ENCODE assay signal across 3 cellular contexts in the genomic region with DNA sequence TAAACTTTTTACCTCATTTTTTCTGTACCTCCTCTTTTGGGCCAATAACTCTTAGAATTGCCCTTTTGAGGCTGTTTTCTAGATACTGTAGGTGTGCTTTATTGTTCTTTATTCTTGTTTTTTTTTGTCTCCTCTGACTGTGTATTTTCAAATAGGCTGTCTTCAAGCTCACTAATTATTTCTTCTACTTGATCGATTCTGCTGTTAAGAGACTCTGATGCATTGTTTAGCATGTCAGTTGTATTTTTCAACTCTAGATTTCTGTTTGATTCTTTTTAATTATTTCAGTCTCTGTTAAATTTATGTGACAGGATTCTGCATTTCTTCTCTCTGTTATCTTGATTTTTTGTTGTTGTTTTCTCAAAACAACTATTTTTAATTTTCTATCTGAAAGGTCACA.
TF ChIP-seq lines count a peak whose summit lies in the region.

No MANE protein-coding gene starts in this region.

TF ChIP-seq in SK-N-SH treated with all-trans-retinoic acid at 6 μM for 48 hours, 23 proteins besides CTCF, POLR2A, EP300 and RAD21 (continued from another document):
- TF ChIP-seq, protein P1, sequence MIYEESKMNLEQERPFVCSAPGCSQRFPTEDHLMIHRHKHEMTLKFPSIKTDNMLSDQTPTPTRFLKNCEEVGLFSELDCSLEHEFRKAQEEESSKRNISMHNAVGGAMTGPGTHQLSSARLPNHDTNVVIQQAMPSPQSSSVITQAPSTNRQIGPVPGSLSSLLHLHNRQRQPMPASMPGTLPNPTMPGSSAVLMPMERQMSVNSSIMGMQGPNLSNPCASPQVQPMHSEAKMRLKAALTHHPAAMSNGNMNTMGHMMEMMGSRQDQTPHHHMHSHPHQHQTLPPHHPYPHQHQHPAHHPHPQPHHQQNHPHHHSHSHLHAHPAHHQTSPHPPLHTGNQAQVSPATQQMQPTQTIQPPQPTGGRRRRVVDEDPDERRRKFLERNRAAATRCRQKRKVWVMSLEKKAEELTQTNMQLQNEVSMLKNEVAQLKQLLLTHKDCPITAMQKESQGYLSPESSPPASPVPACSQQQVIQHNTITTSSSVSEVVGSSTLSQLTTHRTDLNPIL (CRISPR knock-in tag; IDR thresholded peaks at IDR 0.05; ENCODE audit: low read depth) = no peak
- TF ChIP-seq PPARA (CRISPR knock-in tag; IDR thresholded peaks at IDR 0.05; ENCODE audit: borderline replicate concordance) (no peak), TCF4 (CRISPR knock-in tag; IDR thresholded peaks at IDR 0.05; ENCODE audit: borderline replicate concordance) (no peak), ZFP30 (CRISPR knock-in tag; IDR thresholded peaks at IDR 0.05) (peak; percentile 84), OSR1 (CRISPR knock-in tag; IDR thresholded peaks at IDR 0.05) (no peak)
- TF ChIP-seq, protein P2, sequence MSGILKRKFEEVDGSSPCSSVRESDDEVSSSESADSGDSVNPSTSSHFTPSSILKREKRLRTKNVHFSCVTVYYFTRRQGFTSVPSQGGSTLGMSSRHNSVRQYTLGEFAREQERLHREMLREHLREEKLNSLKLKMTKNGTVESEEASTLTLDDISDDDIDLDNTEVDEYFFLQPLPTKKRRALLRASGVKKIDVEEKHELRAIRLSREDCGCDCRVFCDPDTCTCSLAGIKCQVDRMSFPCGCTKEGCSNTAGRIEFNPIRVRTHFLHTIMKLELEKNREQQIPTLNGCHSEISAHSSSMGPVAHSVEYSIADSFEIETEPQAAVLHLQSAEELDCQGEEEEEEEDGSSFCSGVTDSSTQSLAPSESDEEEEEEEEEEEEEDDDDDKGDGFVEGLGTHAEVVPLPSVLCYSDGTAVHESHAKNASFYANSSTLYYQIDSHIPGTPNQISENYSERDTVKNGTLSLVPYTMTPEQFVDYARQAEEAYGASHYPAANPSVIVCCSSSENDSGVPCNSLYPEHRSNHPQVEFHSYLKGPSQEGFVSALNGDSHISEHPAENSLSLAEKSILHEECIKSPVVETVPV (CRISPR knock-in tag; IDR thresholded peaks at IDR 0.05) = no peak
TF ChIP-seq in SK-N-SH treated with all-trans-retinoic acid at 6 μM for 48 hours: peak in this region for 1.

TF ChIP-seq in SK-N-SH, 30 proteins besides CTCF, POLR2A, EP300 and RAD21 (continued from another document):
- TF ChIP-seq, protein P3, sequence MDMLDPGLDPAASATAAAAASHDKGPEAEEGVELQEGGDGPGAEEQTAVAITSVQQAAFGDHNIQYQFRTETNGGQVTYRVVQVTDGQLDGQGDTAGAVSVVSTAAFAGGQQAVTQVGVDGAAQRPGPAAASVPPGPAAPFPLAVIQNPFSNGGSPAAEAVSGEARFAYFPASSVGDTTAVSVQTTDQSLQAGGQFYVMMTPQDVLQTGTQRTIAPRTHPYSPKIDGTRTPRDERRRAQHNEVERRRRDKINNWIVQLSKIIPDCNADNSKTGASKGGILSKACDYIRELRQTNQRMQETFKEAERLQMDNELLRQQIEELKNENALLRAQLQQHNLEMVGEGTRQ (IDR thresholded peaks at IDR 0.05; ENCODE audit: borderline replicate concordance, low read depth, low read length) = no peak
- TF ChIP-seq, protein P4, sequence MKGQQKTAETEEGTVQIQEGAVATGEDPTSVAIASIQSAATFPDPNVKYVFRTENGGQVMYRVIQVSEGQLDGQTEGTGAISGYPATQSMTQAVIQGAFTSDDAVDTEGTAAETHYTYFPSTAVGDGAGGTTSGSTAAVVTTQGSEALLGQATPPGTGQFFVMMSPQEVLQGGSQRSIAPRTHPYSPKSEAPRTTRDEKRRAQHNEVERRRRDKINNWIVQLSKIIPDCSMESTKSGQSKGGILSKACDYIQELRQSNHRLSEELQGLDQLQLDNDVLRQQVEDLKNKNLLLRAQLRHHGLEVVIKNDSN (IDR thresholded peaks at IDR 0.05; ENCODE audit: borderline replicate concordance, low read depth) = no peak
- TF ChIP-seq FOSL2 (IDR thresholded peaks at IDR 0.05; ENCODE audit: borderline replicate concordance, low read depth) (no peak), MEF2A (IDR thresholded peaks at IDR 0.05; ENCODE audit: borderline replicate concordance, low read depth) (no peak), FOXJ3 (CRISPR knock-in tag; IDR thresholded peaks at IDR 0.05) (no peak), SMC3 (IDR thresholded peaks at IDR 0.05; ENCODE audit: low read depth, low read length) (no peak)
- TF ChIP-seq, protein P5, sequence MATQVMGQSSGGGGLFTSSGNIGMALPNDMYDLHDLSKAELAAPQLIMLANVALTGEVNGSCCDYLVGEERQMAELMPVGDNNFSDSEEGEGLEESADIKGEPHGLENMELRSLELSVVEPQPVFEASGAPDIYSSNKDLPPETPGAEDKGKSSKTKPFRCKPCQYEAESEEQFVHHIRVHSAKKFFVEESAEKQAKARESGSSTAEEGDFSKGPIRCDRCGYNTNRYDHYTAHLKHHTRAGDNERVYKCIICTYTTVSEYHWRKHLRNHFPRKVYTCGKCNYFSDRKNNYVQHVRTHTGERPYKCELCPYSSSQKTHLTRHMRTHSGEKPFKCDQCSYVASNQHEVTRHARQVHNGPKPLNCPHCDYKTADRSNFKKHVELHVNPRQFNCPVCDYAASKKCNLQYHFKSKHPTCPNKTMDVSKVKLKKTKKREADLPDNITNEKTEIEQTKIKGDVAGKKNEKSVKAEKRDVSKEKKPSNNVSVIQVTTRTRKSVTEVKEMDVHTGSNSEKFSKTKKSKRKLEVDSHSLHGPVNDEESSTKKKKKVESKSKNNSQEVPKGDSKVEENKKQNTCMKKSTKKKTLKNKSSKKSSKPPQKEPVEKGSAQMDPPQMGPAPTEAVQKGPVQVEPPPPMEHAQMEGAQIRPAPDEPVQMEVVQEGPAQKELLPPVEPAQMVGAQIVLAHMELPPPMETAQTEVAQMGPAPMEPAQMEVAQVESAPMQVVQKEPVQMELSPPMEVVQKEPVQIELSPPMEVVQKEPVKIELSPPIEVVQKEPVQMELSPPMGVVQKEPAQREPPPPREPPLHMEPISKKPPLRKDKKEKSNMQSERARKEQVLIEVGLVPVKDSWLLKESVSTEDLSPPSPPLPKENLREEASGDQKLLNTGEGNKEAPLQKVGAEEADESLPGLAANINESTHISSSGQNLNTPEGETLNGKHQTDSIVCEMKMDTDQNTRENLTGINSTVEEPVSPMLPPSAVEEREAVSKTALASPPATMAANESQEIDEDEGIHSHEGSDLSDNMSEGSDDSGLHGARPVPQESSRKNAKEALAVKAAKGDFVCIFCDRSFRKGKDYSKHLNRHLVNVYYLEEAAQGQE (IDR thresholded peaks at IDR 0.05; ENCODE audit: low read depth, low read length) = no peak

TF ChIP-seq in K562, 482 proteins besides CTCF, POLR2A, EP300 and RAD21 (continued from another document):
- TF ChIP-seq, protein P6, sequence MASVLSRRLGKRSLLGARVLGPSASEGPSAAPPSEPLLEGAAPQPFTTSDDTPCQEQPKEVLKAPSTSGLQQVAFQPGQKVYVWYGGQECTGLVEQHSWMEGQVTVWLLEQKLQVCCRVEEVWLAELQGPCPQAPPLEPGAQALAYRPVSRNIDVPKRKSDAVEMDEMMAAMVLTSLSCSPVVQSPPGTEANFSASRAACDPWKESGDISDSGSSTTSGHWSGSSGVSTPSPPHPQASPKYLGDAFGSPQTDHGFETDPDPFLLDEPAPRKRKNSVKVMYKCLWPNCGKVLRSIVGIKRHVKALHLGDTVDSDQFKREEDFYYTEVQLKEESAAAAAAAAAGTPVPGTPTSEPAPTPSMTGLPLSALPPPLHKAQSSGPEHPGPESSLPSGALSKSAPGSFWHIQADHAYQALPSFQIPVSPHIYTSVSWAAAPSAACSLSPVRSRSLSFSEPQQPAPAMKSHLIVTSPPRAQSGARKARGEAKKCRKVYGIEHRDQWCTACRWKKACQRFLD (CRISPR knock-in tag; IDR thresholded peaks at IDR 0.05) = no peak
- TF ChIP-seq LEF1 (IDR thresholded peaks at IDR 0.05) (0 out of 2 replicates have a peak, but pooled peaks have one; percentile 40), SMARCA5 (IDR thresholded peaks at IDR 0.05) (0 out of 2 replicates have a peak, but pooled peaks have one; percentile 26), CBX1 (IDR thresholded peaks at IDR 0.05; ENCODE audit: low read depth) (peak; percentile 33; the same call in 1 of the 2 replicates), ZNF354B (CRISPR knock-in tag; IDR thresholded peaks at IDR 0.05) (no peak), RBM25 (IDR thresholded peaks at IDR 0.05; ENCODE audit: low read depth, low read length, severe bottlenecking) (peak; percentile 41), FIP1L1 (IDR thresholded peaks at IDR 0.05; ENCODE audit: low read depth, low read length, poor library complexity, severe bottlenecking) (no peak), CBX5 (IDR thresholded peaks at IDR 0.05; ENCODE audit: borderline replicate concordance, low read depth) (peak; percentile 60; the same call in 1 of the 2 replicates), ZNF175 (CRISPR knock-in tag; IDR thresholded peaks at IDR 0.05; ENCODE audit: low read depth) (no peak), GATA2 (CRISPR knock-in tag; IDR thresholded peaks at IDR 0.05) (no peak), EHMT2 (IDR thresholded peaks at IDR 0.05) (no peak), PTRF (tag; IDR thresholded peaks at IDR 0.05) (no peak), NR3C1 (CRISPR knock-in tag; IDR thresholded peaks at IDR 0.05) (no peak), ZFP30 (CRISPR knock-in tag; IDR thresholded peaks at IDR 0.05; ENCODE audit: borderline replicate concordance) (peak; percentile 94), PHF21A (IDR thresholded peaks at IDR 0.05; ENCODE audit: borderline replicate concordance, low read depth) (no peak), GTF2F1 (IDR thresholded peaks at IDR 0.05; ENCODE audit: low read depth, low read length) (no peak), NFYB (IDR thresholded peaks at IDR 0.05; ENCODE audit: extremely low read depth, insufficient read length) (no peak), HLTF (IDR thresholded peaks at IDR 0.05) (peak; percentile 64; the same call in 1 of the 2 replicates), RNF2 (IDR thresholded peaks at IDR 0.05) (no peak), ZSCAN29 (IDR thresholded peaks at IDR 0.05) (no peak), THRAP3 (IDR thresholded peaks at IDR 0.05; ENCODE audit: borderline replicate concordance) (no peak)
- TF ChIP-seq, protein P7, sequence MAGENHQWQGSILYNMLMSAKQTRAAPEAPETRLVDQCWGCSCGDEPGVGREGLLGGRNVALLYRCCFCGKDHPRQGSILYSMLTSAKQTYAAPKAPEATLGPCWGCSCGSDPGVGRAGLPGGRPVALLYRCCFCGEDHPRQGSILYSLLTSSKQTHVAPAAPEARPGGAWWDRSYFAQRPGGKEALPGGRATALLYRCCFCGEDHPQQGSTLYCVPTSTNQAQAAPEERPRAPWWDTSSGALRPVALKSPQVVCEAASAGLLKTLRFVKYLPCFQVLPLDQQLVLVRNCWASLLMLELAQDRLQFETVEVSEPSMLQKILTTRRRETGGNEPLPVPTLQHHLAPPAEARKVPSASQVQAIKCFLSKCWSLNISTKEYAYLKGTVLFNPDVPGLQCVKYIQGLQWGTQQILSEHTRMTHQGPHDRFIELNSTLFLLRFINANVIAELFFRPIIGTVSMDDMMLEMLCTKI (IDR thresholded peaks at IDR 0.05; ENCODE audit: partially characterized antibody) = no peak
- TF ChIP-seq, protein P8, sequence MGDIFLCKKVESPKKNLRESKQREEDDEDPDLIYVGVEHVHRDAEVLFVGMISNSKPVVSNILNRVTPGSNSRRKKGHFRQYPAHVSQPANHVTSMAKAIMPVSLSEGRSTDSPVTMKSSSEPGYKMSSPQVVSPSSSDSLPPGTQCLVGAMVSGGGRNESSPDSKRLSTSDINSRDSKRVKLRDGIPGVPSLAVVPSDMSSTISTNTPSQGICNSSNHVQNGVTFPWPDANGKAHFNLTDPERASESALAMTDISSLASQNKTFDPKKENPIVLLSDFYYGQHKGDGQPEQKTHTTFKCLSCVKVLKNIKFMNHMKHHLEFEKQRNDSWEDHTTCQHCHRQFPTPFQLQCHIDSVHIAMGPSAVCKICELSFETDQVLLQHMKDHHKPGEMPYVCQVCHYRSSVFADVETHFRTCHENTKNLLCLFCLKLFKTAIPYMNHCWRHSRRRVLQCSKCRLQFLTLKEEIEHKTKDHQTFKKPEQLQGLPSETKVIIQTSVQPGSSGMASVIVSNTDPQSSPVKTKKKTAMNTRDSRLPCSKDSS (IDR thresholded peaks at IDR 0.05; ENCODE audit: low read depth, partially characterized antibody) = peak; percentile 94
- TF ChIP-seq, protein P9, sequence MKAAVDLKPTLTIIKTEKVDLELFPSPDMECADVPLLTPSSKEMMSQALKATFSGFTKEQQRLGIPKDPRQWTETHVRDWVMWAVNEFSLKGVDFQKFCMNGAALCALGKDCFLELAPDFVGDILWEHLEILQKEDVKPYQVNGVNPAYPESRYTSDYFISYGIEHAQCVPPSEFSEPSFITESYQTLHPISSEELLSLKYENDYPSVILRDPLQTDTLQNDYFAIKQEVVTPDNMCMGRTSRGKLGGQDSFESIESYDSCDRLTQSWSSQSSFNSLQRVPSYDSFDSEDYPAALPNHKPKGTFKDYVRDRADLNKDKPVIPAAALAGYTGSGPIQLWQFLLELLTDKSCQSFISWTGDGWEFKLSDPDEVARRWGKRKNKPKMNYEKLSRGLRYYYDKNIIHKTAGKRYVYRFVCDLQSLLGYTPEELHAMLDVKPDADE (conservative IDR thresholded peaks at IDR 0.05; ENCODE audit: control insufficient read depth, low read depth, low read length) = no peak
- TF ChIP-seq, protein P10, sequence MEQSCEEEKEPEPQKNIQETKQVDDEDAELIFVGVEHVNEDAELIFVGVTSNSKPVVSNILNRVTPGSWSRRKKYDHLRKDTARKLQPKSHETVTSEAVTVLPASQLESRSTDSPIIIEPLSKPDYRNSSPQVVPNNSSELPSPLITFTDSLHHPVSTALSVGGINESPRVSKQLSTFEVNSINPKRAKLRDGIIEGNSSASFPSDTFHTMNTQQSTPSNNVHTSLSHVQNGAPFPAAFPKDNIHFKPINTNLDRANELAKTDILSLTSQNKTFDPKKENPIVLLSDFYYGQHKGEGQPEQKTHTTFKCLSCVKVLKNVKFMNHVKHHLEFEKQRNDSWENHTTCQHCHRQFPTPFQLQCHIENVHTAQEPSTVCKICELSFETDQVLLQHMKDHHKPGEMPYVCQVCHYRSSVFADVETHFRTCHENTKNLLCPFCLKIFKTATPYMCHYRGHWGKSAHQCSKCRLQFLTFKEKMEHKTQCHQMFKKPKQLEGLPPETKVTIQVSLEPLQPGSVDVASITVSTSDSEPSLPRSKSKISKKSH (CRISPR knock-in tag; IDR thresholded peaks at IDR 0.05) = peak; percentile 89; the same call in 1 of the 2 replicates
TF ChIP-seq in K562: peak in this region for 11.
